Comparison of ENCODE assay signal across 13 cellular contexts in the genomic region with DNA sequence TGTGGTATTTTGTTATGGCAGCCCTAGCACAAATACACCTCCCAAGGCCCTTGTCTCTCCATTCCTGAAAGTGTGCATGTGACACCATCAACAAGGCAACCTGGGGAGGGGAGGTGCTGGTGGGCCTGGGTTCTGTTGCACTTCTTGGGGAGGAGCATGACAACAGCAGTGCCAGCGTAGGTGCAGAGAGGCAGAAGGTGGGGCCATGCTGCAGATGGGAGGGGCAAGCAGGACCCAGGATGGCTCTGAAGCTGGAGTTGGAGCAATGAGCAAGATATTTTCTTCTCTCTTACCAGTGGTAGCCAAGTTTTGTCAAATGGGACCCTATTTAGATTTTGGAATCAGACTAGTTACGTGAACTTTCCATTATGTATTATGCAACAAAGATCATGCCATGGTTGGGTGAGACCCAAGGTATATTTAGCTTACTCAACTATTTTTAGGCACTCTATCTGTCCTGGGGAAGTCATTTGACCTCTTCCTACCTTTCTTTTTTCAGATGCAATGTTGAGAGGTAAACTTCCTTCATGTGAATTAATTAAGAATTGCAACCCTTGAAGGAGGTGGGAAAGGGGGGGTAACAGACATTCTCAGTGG. TPM values are rescaled to one million over a fixed set of nuclear protein-coding genes. Genes with fewer than 3 reads are reported as not detected.
DNase-seq lines count a peak whose midpoint lies in the region; ATAC-seq and TF ChIP-seq lines count a peak whose summit lies in the region.
"Had no signal": no experiment of that assay in that cellular context is flagged by ENCODE, and none has a peak within 500 bp of the region (broad histone marks: within the 10 kb centered on the region; RNA-seq: fewer than 3 reads in every experiment).

No MANE protein-coding gene starts in this region.

- TF ChIP-seq CTCF in H9 (conservative IDR thresholded peaks at IDR 0.05) (no peak), heart left ventricle (IDR thresholded peaks at IDR 0.05) (no peak)

- H3K4me2 ChIP-seq in H9 (ENCODE audit: insufficient read depth, insufficient read length, low read length), result peak overlapping the region; percentile 4

- peaks cover 30 to 36% of the 10 kb centered on the region in 2 experiments for H3K4me1 Mint-ChIP-seq in H9
- peaks cover 59% of the 10 kb centered on the region for H3K4me1 Mint-ChIP-seq in T-helper 17 cell

- WGBS in H9 (ENCODE audit: extremely low coverage, insufficient read length, low lambda C conversion rate), result no CpG with 5 or more reads among the region's 2 CpGs
- 45 to 59% (median 53%) methylated on average over 2 of the region's 2 CpGs for WGBS in heart left ventricle, 4 donors

- H3K9me3 Mint-ChIP-seq in H9, result no peaks in the 10 kb centered on the region

- H3K4me3 ChIP-seq in heart left ventricle (no peak overlapping the region), skin epidermis (no peak overlapping the region)
- H3K4me3 ChIP-seq: SJSA1 had no signal

- DNase-seq in H9 (peak; percentile 66), T-helper 17 cell (no peak), heart left ventricle (peak in 4 of 5 donors; percentile 35 to 73 (median 48)), posterior vena cava (ENCODE audit: low spot score) (no peak), cortex of kidney (lab: John Stamatoyannopoulos, UW) (no peak)
- no peak for DNase-seq in effector CD8-positive, alpha-beta T cell (lab: John Stamatoyannopoulos, UW)
- DNase-seq: left colon, posterior cingulate gyrus had no signal

- H3K9me3 ChIP-seq in H9 (ENCODE audit: control insufficient read depth, low read depth, low read length), result no peaks in the 10 kb centered on the region
- H3K9me3 ChIP-seq in T-helper 17 cell (ENCODE audit: control insufficient read depth, low read length, poor library complexity, severe bottlenecking), result no peaks in the 10 kb centered on the region
- H3K9me3 ChIP-seq in heart left ventricle, result no peaks in the 10 kb centered on the region
- H3K9me3 ChIP-seq: SJSA1 had no signal

- no peak overlapping the region for H2BK5ac ChIP-seq in H9 (ENCODE audit: insufficient read length, low read length)

- H3K23me2 ChIP-seq in H9 (ENCODE audit: insufficient read length, low read depth, low read length, poor library complexity, severe bottlenecking), result peaks cover 3% of the 10 kb centered on the region

- no peak overlapping the region for H3K4ac ChIP-seq in H9 (ENCODE audit: low read depth, low read length)

- no peaks in the 10 kb centered on the region for H3K36me3 ChIP-seq in heart left ventricle

- no peaks in the 10 kb centered on the region for H4K20me1 ChIP-seq in H9 (ENCODE audit: control insufficient read depth, insufficient read depth, insufficient read length)

- H3K79me1 ChIP-seq in H9 (ENCODE audit: insufficient read depth, low read depth, low read length, poor library complexity, severe bottlenecking), result no peaks in the 10 kb centered on the region

- intact Hi-C loops in heart left ventricle (cut with DNase I), result loop anchor here in 1 of 10 donors (10.0 kb wide), 1 partner anchor 83 kb away; no protein-coding TSS in a partner anchor
- intact Hi-C loops in posterior vena cava (cut with DNase I), result no loop called here

- H3K27ac ChIP-seq in H9 (ENCODE audit: insufficient read length, low read depth, low read length) (no peak overlapping the region), heart left ventricle (peak overlapping the region; percentile 47 to 98 (median 96)), skin epidermis (peak overlapping the region in 13 of 21 experiments; percentile 13 to 99 (median 94))
- H3K27ac ChIP-seq: epithelial cell of prostate, SJSA1 had no signal

- no peak overlapping the region for H2AFZ ChIP-seq in H9 (ENCODE audit: low read length)

- no peak overlapping the region for H2BK15ac ChIP-seq in H9 (ENCODE audit: low read depth, low read length)

- no peak overlapping the region for H3T11ph ChIP-seq in H9 (ENCODE audit: low read length)

- peak overlapping the region in 2 of 3 experiments; percentile 62 to 83; a peak in 2 of 7 replicates for H3K27ac Mint-ChIP-seq in H9
- H3K27ac Mint-ChIP-seq in T-helper 17 cell, result peak overlapping the region; percentile 79

- no peak overlapping the region for H2BK120ac ChIP-seq in H9 (ENCODE audit: low read depth, low read length, poor library complexity, severe bottlenecking)

- H3K4me3 Mint-ChIP-seq in H9, result no peak overlapping the region
- no peak overlapping the region for H3K4me3 Mint-ChIP-seq in T-helper 17 cell

- H3K9ac ChIP-seq in H9 (ENCODE audit: extremely low read depth, insufficient read length, low read length), result no peak overlapping the region

- no peak overlapping the region for H3K18ac ChIP-seq in H9 (ENCODE audit: insufficient read length, low read depth, low read length)

- H3K79me2 ChIP-seq in H9 (ENCODE audit: insufficient read depth, low read length), result peaks cover 2% of the 10 kb centered on the region; the same call in 1 of the 2 replicates

- H3K27me3 ChIP-seq in H9 (ENCODE audit: insufficient read depth, low read length), result no peaks in the 10 kb centered on the region
- H3K27me3 ChIP-seq in heart left ventricle, result no peaks in the 10 kb centered on the region
- H3K27me3 ChIP-seq: SJSA1 had no signal

- H3K36me3 Mint-ChIP-seq in H9 (ENCODE audit: insufficient read depth in 1 of 3, low read depth in 3 of 3) (peaks cover 0 to 3% (median 2%) of the 10 kb centered on the region in 3 experiments; a peak in 2 of 7 replicates), T-helper 17 cell (ENCODE audit: low read depth) (no peaks in the 10 kb centered on the region)

- no peak overlapping the region for H4K91ac ChIP-seq in H9 (ENCODE audit: insufficient read length, low read depth, low read length)

- H2BK20ac ChIP-seq in H9 (ENCODE audit: low read depth, low read length, poor library complexity, severe bottlenecking), result no peak overlapping the region

- H4K8ac ChIP-seq in H9 (replicated peaks; ENCODE audit: insufficient read length, low read depth, low read length), result no peak overlapping the region

- H3K27me3 Mint-ChIP-seq in H9 (ENCODE audit: low read depth) (peaks cover 12% of the 10 kb centered on the region), T-helper 17 cell (no peaks in the 10 kb centered on the region)

- ATAC-seq in T-helper 17 cell, result no peak
- ATAC-seq in heart left ventricle, result peak; percentile 41 to 62 (median 54)
- no peak for ATAC-seq in activated CD4-positive, CD25-positive, alpha-beta regulatory T cell treated with anti-CD3 and anti-CD28 coated beads, Interleukin-2, amount 50 U/mL, for 24 hours
- ATAC-seq: left colon had no signal

- no peak for TF ChIP-seq POLR2A in heart left ventricle (IDR thresholded peaks at IDR 0.05)

- no peak overlapping the region for H3K56ac ChIP-seq in H9 (ENCODE audit: insufficient read length, low read depth, low read length)

- no peak overlapping the region for H4K5ac ChIP-seq in H9 (ENCODE audit: insufficient read length, low read depth, low read length)

- H3K4me1 ChIP-seq in H9 (ENCODE audit: insufficient read depth, low read length), result peaks cover 15% of the 10 kb centered on the region; the same call in 1 of the 2 replicates
- H3K4me1 ChIP-seq in heart left ventricle, result peaks cover 8 to 85% (median 74%) of the 10 kb centered on the region in 12 donors

- H3K14ac ChIP-seq in H9 (ENCODE audit: insufficient read depth, low read length), result no peak overlapping the region; the same call in 1 of the 2 replicates

- no peak overlapping the region for H3K23ac ChIP-seq in H9 (ENCODE audit: insufficient read length, low read depth, low read length)

- H2AK5ac ChIP-seq in H9 (ENCODE audit: insufficient read length, low read length), result no peak overlapping the region

- H2BK12ac ChIP-seq in H9 (ENCODE audit: insufficient read length, low read depth, low read length), result no peak overlapping the region

RNA-seq across cellular contexts. Expression of a gene that starts 3.4 kb away (rescaled TPM):
- total RNA-seq in H9 (2021) (10.4 and 10.6 TPM in 2 replicates), T-helper 17 cell (10 to 100 TPM; 27.3 to 32.6 TPM), heart left ventricle (100 to 1,000 TPM in 6 of 9 donors, 10 to 100 TPM in 3; 57.3 to 195 (median 149) TPM), posterior vena cava (10 to 100 TPM; 67.4 to 99.0 TPM)
- polyA plus RNA-seq in heart left ventricle, result 10 to 100 TPM; 18.5 to 69.5 TPM

RNA-seq across cellular contexts. Expression of a gene that starts 35.1 kb away (rescaled TPM):
- total RNA-seq in H9 (2021) (not detected in 2 replicates), T-helper 17 cell (under 1 TPM in 1 of 2 donors, not detected in 1; 0.08 TPM), heart left ventricle (under 1 TPM in 4 of 9 donors, not detected in 5; 0.06 to 0.64 (median 0.23) TPM), posterior vena cava (under 1 TPM; 0.14 to 0.37 TPM)
- under 1 TPM in 1 of 2 donors, not detected in 1; 0.03 TPM for polyA plus RNA-seq in heart left ventricle
- total RNA-seq: activated CD8-positive, alpha-beta memory T cell treated with anti-CD3 and anti-CD28 coated beads for 36 hours; SJSA1 had no signal

RNA-seq across cellular contexts. Expression of a gene that starts 49.0 kb away (rescaled TPM):
- total RNA-seq in H9 (2021) (not detected in 2 replicates), T-helper 17 cell (1 to 10 TPM; 2.0 to 4.4 TPM), heart left ventricle (1 to 10 TPM in 2 of 9 donors, under 1 TPM in 4, not detected in 3; 0.20 to 2.1 (median 0.32) TPM), posterior vena cava (under 1 TPM; 0.42 to 0.76 TPM)
- under 1 TPM; 0.19 to 0.28 TPM for polyA plus RNA-seq in heart left ventricle
- total RNA-seq: SJSA1 had no signal

Comparison
In these comparisons a context has a peak if more than half of its experiments do, and no peak if none do; other contexts are left out.
1. DNase-seq: peak in H9 (single experiment) and heart left ventricle (4 of 5); none in T-helper 17 cell (0 of 3), posterior vena cava (single experiment), effector CD8-positive, alpha-beta T cell (single experiment) and cortex of kidney (single experiment).
2. ATAC-seq: peak in heart left ventricle (4 of 4); none in T-helper 17 cell (single experiment) and activated CD4-positive, CD25-positive, alpha-beta regulatory T cell treated with anti-CD3 and anti-CD28 coated beads, Interleukin-2, amount 50 U/mL, for 24 hours (0 of 2).